12 cellular contexts compared by ENCODE assay signal in genomic region chr2:160433466-160434172, GRCh38. TPM values are rescaled to one million over a fixed set of nuclear protein-coding genes. Genes with fewer than 3 reads are reported as not detected.
DNase-seq lines count a peak whose midpoint lies in the region; ATAC-seq and TF ChIP-seq lines count a peak whose summit lies in the region.
"Had no signal": no experiment of that assay in that cellular context is flagged by ENCODE, and none has a peak within 500 bp of the region (broad histone marks: within the 10 kb centered on the region; RNA-seq: fewer than 3 reads in every experiment).

No MANE protein-coding gene starts in this region.

- H3K27me3 Mint-ChIP-seq in MCF 10A (ENCODE audit: insufficient read depth, unreplicated experiment) = no peaks in the 10 kb centered on the region

- H4K20me1 ChIP-seq in SK-N-SH (ENCODE audit: insufficient read depth) (no peaks in the 10 kb centered on the region), hepatocyte (ENCODE audit: insufficient read depth, poor library complexity, severe bottlenecking) (no peaks in the 10 kb centered on the region)
- H4K20me1 ChIP-seq: BLaER1 treated with 17β-estradiol and CSF1 and Interleukin-3, amounts not matched to agents 10 nM and 100 nM had no signal

- CTCF ChIA-PET in MCF 10A (lab: Yijun Ruan, JAX) (interaction anchor here (0.5 to 6.7 kb wide), 12 partner anchors 9 to 561 kb away, joined by 3 to 46 read pairs (median 4); no protein-coding TSS in a partner anchor), SK-N-SH (lab: Yijun Ruan, JAX) (interaction anchor here (2.3 to 2.9 kb wide), 3 partner anchors 101 to 560 kb away, joined by 6 to 10 read pairs (median 10); no protein-coding TSS in a partner anchor)

- H3K4me3 Mint-ChIP-seq in MCF 10A (ENCODE audit: unreplicated experiment) = no peak overlapping the region
- H3K4me3 Mint-ChIP-seq: nephron progenitor cell had no signal

- H3K4me1 ChIP-seq in breast epithelium (peaks cover 0 to 3% of the 10 kb centered on the region in 2 donors), SK-N-SH (ENCODE audit: control insufficient read depth in 1 of 2, insufficient read depth in 2 of 2, low read depth in 1 of 2, low read length in 1 of 2) (peaks cover 11 to 32% of the 10 kb centered on the region in 2 experiments), hepatocyte (ENCODE audit: insufficient read depth) (no peaks in the 10 kb centered on the region), uterus (no peaks in the 10 kb centered on the region), upper lobe of left lung (peaks cover 14 to 30% (median 24%) of the 10 kb centered on the region in 4 donors)

- no peak overlapping the region for H3K4me3 ChIP-seq in breast epithelium
- no peak overlapping the region for H3K4me3 ChIP-seq in SK-N-SH (ENCODE audit: low read depth in 2 of 2, low read length in 1 of 2)
- no peak overlapping the region for H3K4me3 ChIP-seq in hepatocyte
- H3K4me3 ChIP-seq in uterus = no peak overlapping the region
- no peak overlapping the region for H3K4me3 ChIP-seq in upper lobe of left lung
- H3K4me3 ChIP-seq: BLaER1 treated with 17β-estradiol and CSF1 and Interleukin-3, amounts not matched to agents 10 nM and 100 nM; cardiac muscle cell had no signal

- TF ChIP-seq POLR2A in breast epithelium (IDR thresholded peaks at IDR 0.05) = no peak
- no peak for TF ChIP-seq POLR2A in uterus (IDR thresholded peaks at IDR 0.05)
- no peak for TF ChIP-seq POLR2A in upper lobe of left lung (IDR thresholded peaks at IDR 0.05)

- no peaks in the 10 kb centered on the region for H3K27me3 ChIP-seq in breast epithelium
- no peaks in the 10 kb centered on the region for H3K27me3 ChIP-seq in SK-N-SH (ENCODE audit: insufficient read depth)
- H3K27me3 ChIP-seq in hepatocyte = no peaks in the 10 kb centered on the region
- no peaks in the 10 kb centered on the region for H3K27me3 ChIP-seq in uterus
- no peaks in the 10 kb centered on the region for H3K27me3 ChIP-seq in upper lobe of left lung
- H3K27me3 ChIP-seq: BLaER1 treated with 17β-estradiol and CSF1 and Interleukin-3, amounts not matched to agents 10 nM and 100 nM; cardiac muscle cell had no signal

- ATAC-seq in upper lobe of left lung (ENCODE audit: low FRiP score in 2 of 2) = no peak

- H3K9me2 ChIP-seq in SK-N-SH = no peaks in the 10 kb centered on the region
- no peaks in the 10 kb centered on the region for H3K9me2 ChIP-seq in hepatocyte (replicated peaks; ENCODE audit: insufficient read depth)

- no peaks in the 10 kb centered on the region for H3K36me3 ChIP-seq in breast epithelium
- H3K36me3 ChIP-seq in SK-N-SH (replicated peaks in 1 of 2; ENCODE audit: control insufficient read depth in 1 of 2, insufficient read depth in 2 of 2, low read length in 1 of 2) = peaks cover 9 to 18% of the 10 kb centered on the region in 2 experiments
- H3K36me3 ChIP-seq in hepatocyte (replicated peaks; ENCODE audit: insufficient read depth, low read depth) = no peaks in the 10 kb centered on the region
- no peaks in the 10 kb centered on the region for H3K36me3 ChIP-seq in uterus
- H3K36me3 ChIP-seq in upper lobe of left lung = no peaks in the 10 kb centered on the region
- H3K36me3 ChIP-seq: BLaER1 treated with 17β-estradiol and CSF1 and Interleukin-3, amounts not matched to agents 10 nM and 100 nM; cardiac muscle cell had no signal

- H2AFZ ChIP-seq in SK-N-SH (ENCODE audit: low read depth) = no peak overlapping the region
- H2AFZ ChIP-seq in hepatocyte = no peak overlapping the region

- no TSS peak for BruUV-seq in MCF 10A (replicated peaks; lab: Mats Ljungman, UMichigan)

- TF ChIP-seq CTCF in MCF 10A (IDR thresholded peaks at IDR 0.05; ENCODE audit: unreplicated experiment) = no peak
- no peak for TF ChIP-seq CTCF in breast epithelium (IDR thresholded peaks at IDR 0.05)
- no peak for TF ChIP-seq CTCF in SK-N-SH (IDR thresholded peaks at IDR 0.05)
- TF ChIP-seq CTCF in hepatocyte (IDR thresholded peaks at IDR 0.05; ENCODE audit: poor library complexity) = no peak
- TF ChIP-seq CTCF in uterus (IDR thresholded peaks at IDR 0.05) = no peak
- TF ChIP-seq CTCF in upper lobe of left lung (IDR thresholded peaks at IDR 0.05) = no peak

- H3K9ac ChIP-seq in SK-N-SH = no peak overlapping the region
- H3K9ac ChIP-seq: BLaER1 treated with 17β-estradiol and CSF1 and Interleukin-3, amounts not matched to agents 10 nM and 100 nM had no signal

- peaks cover 62% of the 10 kb centered on the region for H3K79me2 ChIP-seq in SK-N-SH (ENCODE audit: insufficient read depth)
- peaks cover 79% of the 10 kb centered on the region for H3K79me2 ChIP-seq in hepatocyte

- H3K9me3 ChIP-seq in breast epithelium = peaks cover 0 to 3% of the 10 kb centered on the region in 2 donors
- no peaks in the 10 kb centered on the region for H3K9me3 ChIP-seq in SK-N-SH
- H3K9me3 ChIP-seq in hepatocyte (ENCODE audit: low read depth) = no peaks in the 10 kb centered on the region
- peaks cover 0 to 6% of the 10 kb centered on the region in 2 donors for H3K9me3 ChIP-seq in uterus
- peaks cover 0 to 13% (median 2%) of the 10 kb centered on the region in 4 donors for H3K9me3 ChIP-seq in upper lobe of left lung

- TF ChIP-seq RAD21 in SK-N-SH (IDR thresholded peaks at IDR 0.05; ENCODE audit: low read length) = no peak

- H3K4me2 ChIP-seq in SK-N-SH = no peak overlapping the region
- peak overlapping the region; percentile 24 for H3K4me2 ChIP-seq in hepatocyte

- no peaks in the 10 kb centered on the region for H3K36me3 Mint-ChIP-seq in MCF 10A (ENCODE audit: insufficient read depth, unreplicated experiment)

- TF ChIP-seq EP300 in SK-N-SH (IDR thresholded peaks at IDR 0.05; ENCODE audit: borderline replicate concordance in 1 of 2, low read depth in 1 of 2, low read length in 1 of 2) = no peak
- no peak for TF ChIP-seq EP300 in upper lobe of left lung (IDR thresholded peaks at IDR 0.05)

- intact Hi-C loops in MCF 10A (cut with micrococcal nuclease) (loop anchor here (2.0 to 10.0 kb wide), 2 partner anchors 311 to 629 kb away; no protein-coding TSS in a partner anchor), breast epithelium (cut with DNase I; ENCODE audit: low total_unique reads) (no loop called here), uterus (cut with DNase I; ENCODE audit: low total_unique reads) (no loop called here)

- DNase-seq in MCF 10A (ENCODE audit: unreplicated experiment) (no peak), breast epithelium (ENCODE audit: low spot score in 2 of 2) (no peak), SK-N-SH (no peak), hepatocyte (ENCODE audit: low spot score) (peak; percentile 23), uterus (no peak), upper lobe of left lung (no peak), dedifferentiated amniotic fluid mesenchymal stem cell (ENCODE audit: extremely low spot score) (no peak)
- DNase-seq in stimulated activated naive CD4-positive, alpha-beta T cell treated with Interleukin-2 at 50 U/mL for 16 hours (lab: John Stamatoyannopoulos, UW) = no peak
- DNase-seq: activated CD8-positive, alpha-beta memory T cell treated with anti-CD3 and anti-CD28 coated beads, Interleukin-2, amount 50 U/mL, for 4 hours; nephron progenitor cell had no signal

- H3K27ac Mint-ChIP-seq in MCF 10A (ENCODE audit: low read depth, unreplicated experiment) = peak overlapping the region; percentile 31

- H3K9me3 Mint-ChIP-seq in MCF 10A (ENCODE audit: unreplicated experiment) = no peaks in the 10 kb centered on the region

- POLR2A ChIA-PET in MCF 10A (lab: Yijun Ruan, JAX) (interaction anchor here (0.6 to 1.7 kb wide), 8 partner anchors 12 to 318 kb away, joined by 3 to 5 read pairs (median 4); no protein-coding TSS in a partner anchor), SK-N-SH (lab: Yijun Ruan, JAX) (no interaction called here)

- peaks cover 16% of the 10 kb centered on the region for H3K4me1 Mint-ChIP-seq in MCF 10A (ENCODE audit: insufficient read depth, unreplicated experiment)
- H3K4me1 Mint-ChIP-seq: nephron progenitor cell had no signal

- WGBS in SK-N-SH (ENCODE audit: low lambda C conversion rate) = 76% methylated on average over 5 of the region's 5 CpGs
- 56% methylated on average over 5 of the region's 5 CpGs for whole genome bisulfite sequencing in hepatocyte (ENCODE audit: low lambda C conversion rate, missing lambda C conversion rate)
- 31 to 38% methylated on average over 5 of the region's 5 CpGs for WGBS in upper lobe of left lung, 2 donors

- H3K27ac ChIP-seq in breast epithelium (no peak overlapping the region), SK-N-SH (ENCODE audit: low read depth in 2 of 2, low read length in 1 of 2) (peak overlapping the region; percentile 37 to 47; a peak in 3 of 4 replicates), hepatocyte (no peak overlapping the region), uterus (peak overlapping the region; percentile 30 to 36), upper lobe of left lung (peak overlapping the region in 1 of 4 donors; percentile 39)
- H3K27ac ChIP-seq: BLaER1 treated with 17β-estradiol and CSF1 and Interleukin-3, amounts not matched to agents 10 nM and 100 nM; cardiac muscle cell had no signal

- H3F3A ChIP-seq in SK-N-SH (replicated peaks; ENCODE audit: insufficient read depth) = peaks cover 15% of the 10 kb centered on the region

TF ChIP-seq in SK-N-SH, 30 proteins besides CTCF, POLR2A, EP300 and RAD21:
- TF ChIP-seq FOXJ3 (CRISPR knock-in tag; IDR thresholded peaks at IDR 0.05) = no peak
- TF ChIP-seq GATA2 (CRISPR knock-in tag; IDR thresholded peaks at IDR 0.05) = peak; percentile 49
- no peak for TF ChIP-seq FOSL2 (IDR thresholded peaks at IDR 0.05; ENCODE audit: borderline replicate concordance, low read depth)

RNA-seq across cellular contexts. Expression of gene RBMS1, which starts 60.0 kb away (rescaled TPM):
- total RNA-seq in MCF 10A (2022) (65.4 and 66.8 TPM in 2 replicates), breast epithelium (10 to 100 TPM; 81.3 to 96.2 (median 92.1) TPM), hepatocyte (87.9 and 94.6 TPM in 2 replicates), uterus (100 to 1,000 TPM in 2 of 4 donors, 10 to 100 TPM in 2; 30.5 to 149 (median 88.9) TPM), upper lobe of left lung (100 to 1,000 TPM in 2 of 6 donors, 10 to 100 TPM in 4; 81.3 to 125 (median 95.4) TPM)
- polyA plus RNA-seq in SK-N-SH (2012; rRNA removed) (56.5 and 63.8 TPM in 2 replicates), hepatocyte (103 and 138 TPM in 2 replicates)
- polyA plus RNA-seq in SK-N-SH (2012; cell fraction: cytosol; rRNA removed) = 61.4 and 63.8 TPM in 2 replicates
- 46.6 and 88.8 TPM in 2 replicates for polyA plus RNA-seq in SK-N-SH (2012; cell fraction: nucleus; rRNA removed)

Comparison
In these comparisons a context has a peak if more than half of its experiments do, and no peak if none do; other contexts are left out.
1. H3K27ac ChIP-seq: peak in SK-N-SH (2 of 2) and uterus (2 of 2); none in breast epithelium (0 of 2) and hepatocyte (single experiment).